In the genomic region with DNA sequence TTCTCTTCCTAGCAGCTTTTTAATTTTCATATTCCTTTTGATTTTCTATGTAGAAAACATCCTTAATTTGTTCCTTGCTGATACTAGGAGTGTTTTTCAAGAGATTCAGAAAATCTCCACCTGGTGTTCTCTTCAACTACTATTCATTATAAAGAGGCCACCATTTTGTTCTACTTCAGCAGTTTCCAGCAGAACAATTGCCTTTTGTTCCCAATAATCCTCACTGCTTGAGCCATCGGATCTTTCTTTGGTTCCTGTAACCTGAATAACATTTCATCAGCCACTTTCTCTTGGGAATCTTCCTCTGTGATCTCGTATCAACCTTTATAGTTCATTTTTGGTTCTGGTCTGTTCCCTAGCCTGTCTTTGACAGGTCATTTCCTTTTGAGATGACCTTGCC, we compare ENCODE assay signal across 32 cellular contexts. TPM values are rescaled to one million over a fixed set of nuclear protein-coding genes. Genes with fewer than 3 reads are reported as not detected.
"Had no signal": no experiment of that assay in that cellular context is flagged by ENCODE, and none has a peak within 500 bp of the region (broad histone marks: within the 10 kb centered on the region; RNA-seq: fewer than 3 reads in every experiment).

No MANE protein-coding gene starts in this region.

- H3K36me3 ChIP-seq: MG63 had no signal

- H3K9me3 Mint-ChIP-seq: activated CD4-positive, alpha-beta memory T cell treated with anti-CD3 and anti-CD28 coated beads, Interleukin-2, amount 10 ng/mL, durations not matched to agents 7 days and 5 days; activated naive CD4-positive, alpha-beta T cell treated with anti-CD3 and anti-CD28 coated beads, Interleukin-2, amount 10 ng/mL, durations not matched to agents 7 days and 5 days; activated naive CD8-positive, alpha-beta T cell treated with anti-CD3 and anti-CD28 coated beads for 36 hours; T-cell had no signal

- H3K27ac Mint-ChIP-seq: activated CD4-positive, alpha-beta memory T cell treated with anti-CD3 and anti-CD28 coated beads, Interleukin-2, amount 10 ng/mL, durations not matched to agents 7 days and 5 days; activated CD4-positive, alpha-beta T cell treated with anti-CD3 and anti-CD28 coated beads for 36 hours; activated naive CD4-positive, alpha-beta T cell treated with anti-CD3 and anti-CD28 coated beads, Interleukin-2, amount 10 ng/mL, durations not matched to agents 7 days and 5 days; activated naive CD8-positive, alpha-beta T cell treated with anti-CD3 and anti-CD28 coated beads for 36 hours; activated T-cell treated with anti-CD3 and anti-CD28 coated beads, Interleukin-2, amount 50 U/mL, for 72 hours; activated T-helper 2 cell treated with anti-CD3 and anti-CD28 coated beads, Interferon-gamma antibody, Interleukin-2, Interleukin-4, amounts not matched to agents 10 μg/mL and 5 μg/mL and 100 μg/mL, durations not matched to agents 14 hours and 24 hours and 36 hours; T-cell had no signal

- H3K4me3 ChIP-seq: MG63, SK-N-MC had no signal

- H3K9me3 ChIP-seq: MG63 had no signal

- H3K4me1 Mint-ChIP-seq: activated CD4-positive, alpha-beta T cell treated with anti-CD3 and anti-CD28 coated beads for 36 hours; activated naive CD8-positive, alpha-beta T cell treated with anti-CD3 and anti-CD28 coated beads for 36 hours; T-cell had no signal

- H3K36me3 Mint-ChIP-seq: activated naive CD4-positive, alpha-beta T cell treated with anti-CD3 and anti-CD28 coated beads, Interleukin-2, amount 10 ng/mL, durations not matched to agents 7 days and 5 days; activated naive CD8-positive, alpha-beta T cell treated with anti-CD3 and anti-CD28 coated beads for 36 hours; T-cell had no signal

- H3K27me3 ChIP-seq: MG63 had no signal

- ATAC-seq: activated CD4-positive, alpha-beta T cell treated with anti-CD3 and anti-CD28 coated beads for 36 hours; activated T-cell treated with anti-CD3 and anti-CD28 coated beads, Interleukin-2, amount 50 U/mL, for 72 hours; Panc1; Right ventricle myocardium inferior; T-cell had no signal

- H3K27me3 Mint-ChIP-seq: activated naive CD4-positive, alpha-beta T cell treated with anti-CD3 and anti-CD28 coated beads, Interleukin-2, amount 10 ng/mL, durations not matched to agents 7 days and 5 days had no signal

- H3K4me3 Mint-ChIP-seq: activated CD4-positive, alpha-beta memory T cell treated with anti-CD3 and anti-CD28 coated beads, Interleukin-2, amount 10 ng/mL, durations not matched to agents 7 days and 5 days; activated CD4-positive, alpha-beta T cell treated with anti-CD3 and anti-CD28 coated beads for 36 hours; activated naive CD4-positive, alpha-beta T cell treated with anti-CD3 and anti-CD28 coated beads, Interleukin-2, amount 10 ng/mL, durations not matched to agents 7 days and 5 days; activated naive CD8-positive, alpha-beta T cell treated with anti-CD3 and anti-CD28 coated beads for 36 hours; activated T-cell treated with anti-CD3 and anti-CD28 coated beads, Interleukin-2, amount 50 U/mL, for 72 hours; T-cell had no signal

- H3K27ac ChIP-seq: SK-N-MC, VCaP had no signal

- DNase-seq: activated CD4-positive, alpha-beta memory T cell treated with anti-CD3 and anti-CD28 coated beads, Interleukin-2, amount 10 ng/mL, durations not matched to agents 7 days and 5 days; activated CD4-positive, alpha-beta T cell treated with anti-CD3 and anti-CD28 coated beads for 36 hours; activated CD4-positive, alpha-beta T cell treated with anti-CD3 and anti-CD28 coated beads, Interleukin-2, amount 50 U/mL, for 1 hour; activated gamma-delta T cell treated with Interleukin-2 at 50 U/mL for 16 hours; activated naive CD4-positive, alpha-beta T cell treated with anti-CD3 and anti-CD28 coated beads, Interleukin-2, amount 10 ng/mL, durations not matched to agents 7 days and 5 days; activated naive CD8-positive, alpha-beta T cell treated with anti-CD3 and anti-CD28 coated beads for 36 hours; activated T-cell treated with anti-CD3 and anti-CD28 coated beads, Interleukin-2, amount 50 U/mL, for 72 hours; anterior cingulate cortex; cerebellar nuclear complex; MG63; MV-4-11; NCI-H1092 treated with DMSO at 0.1 percent for 48 hours; NCI-H1436; NCI-H1694 treated with DMSO at 0.1 percent for 48 hours; NCI-H2081; NCI-H2171; NCI-H2227 treated with DMSO at 0.1 percent for 48 hours; NCI-H446 treated with DMSO at 0.1 percent for 48 hours; NCI-H526 treated with DMSO at 0.1 percent for 48 hours; NCI-H82; OCI-M1; RPMI8226; T-cell; T-helper 2 cell had no signal

RNA-seq across cellular contexts. Expression of a gene that starts 1.8 kb away (rescaled TPM):
- total RNA-seq: activated CD4-positive, alpha-beta memory T cell treated with anti-CD3 and anti-CD28 coated beads, Interleukin-2, amount 10 ng/mL, durations not matched to agents 7 days and 5 days; activated CD4-positive, alpha-beta T cell treated with anti-CD3 and anti-CD28 coated beads for 36 hours; activated CD8-positive, alpha-beta memory T cell treated with anti-CD3 and anti-CD28 coated beads for 36 hours; activated naive CD8-positive, alpha-beta T cell treated with anti-CD3 and anti-CD28 coated beads for 36 hours; activated T-cell treated with anti-CD3 and anti-CD28 coated beads, Interleukin-2, amount 50 U/mL, for 72 hours; activated T-helper 2 cell treated with anti-CD3 and anti-CD28 coated beads, Interferon-gamma antibody, Interleukin-2, Interleukin-4, amounts not matched to agents 10 μg/mL and 5 μg/mL and 100 μg/mL, durations not matched to agents 14 hours and 24 hours and 36 hours; cardiac septum; Right ventricle myocardium inferior; T-cell had no signal
- polyA plus RNA-seq: adipose tissue had no signal

RNA-seq across cellular contexts. Expression of a gene that starts 19.2 kb away (rescaled TPM):
- total RNA-seq: activated CD4-positive, alpha-beta memory T cell treated with anti-CD3 and anti-CD28 coated beads, Interleukin-2, amount 10 ng/mL, durations not matched to agents 7 days and 5 days; activated CD4-positive, alpha-beta T cell treated with anti-CD3 and anti-CD28 coated beads for 36 hours; activated CD8-positive, alpha-beta memory T cell treated with anti-CD3 and anti-CD28 coated beads for 36 hours; activated naive CD8-positive, alpha-beta T cell treated with anti-CD3 and anti-CD28 coated beads for 36 hours; activated T-cell treated with anti-CD3 and anti-CD28 coated beads, Interleukin-2, amount 50 U/mL, for 72 hours; cardiac septum; Right ventricle myocardium inferior; T-cell had no signal
- polyA plus RNA-seq: adipose tissue had no signal

RNA-seq across cellular contexts. Expression of a gene that starts 32.8 kb away (rescaled TPM):
- total RNA-seq: activated CD4-positive, alpha-beta memory T cell treated with anti-CD3 and anti-CD28 coated beads, Interleukin-2, amount 10 ng/mL, durations not matched to agents 7 days and 5 days; activated CD4-positive, alpha-beta T cell treated with anti-CD3 and anti-CD28 coated beads for 36 hours; activated CD8-positive, alpha-beta memory T cell treated with anti-CD3 and anti-CD28 coated beads for 36 hours; activated naive CD8-positive, alpha-beta T cell treated with anti-CD3 and anti-CD28 coated beads for 36 hours; activated T-cell treated with anti-CD3 and anti-CD28 coated beads, Interleukin-2, amount 50 U/mL, for 72 hours; activated T-helper 2 cell treated with anti-CD3 and anti-CD28 coated beads, Interferon-gamma antibody, Interleukin-2, Interleukin-4, amounts not matched to agents 10 μg/mL and 5 μg/mL and 100 μg/mL, durations not matched to agents 14 hours and 24 hours and 36 hours; cardiac septum; Right ventricle myocardium inferior; T-cell had no signal
- polyA plus RNA-seq: adipose tissue had no signal

RNA-seq across cellular contexts. Expression of a gene that starts 44.2 kb away (rescaled TPM):
- total RNA-seq: activated CD4-positive, alpha-beta memory T cell treated with anti-CD3 and anti-CD28 coated beads, Interleukin-2, amount 10 ng/mL, durations not matched to agents 7 days and 5 days; cardiac septum; Right ventricle myocardium inferior had no signal
- polyA plus RNA-seq: adipose tissue had no signal

RNA-seq across cellular contexts. Expression of a gene that starts 48.6 kb away (rescaled TPM):
- total RNA-seq: activated CD4-positive, alpha-beta memory T cell treated with anti-CD3 and anti-CD28 coated beads, Interleukin-2, amount 10 ng/mL, durations not matched to agents 7 days and 5 days; activated CD8-positive, alpha-beta memory T cell treated with anti-CD3 and anti-CD28 coated beads for 36 hours; activated naive CD8-positive, alpha-beta T cell treated with anti-CD3 and anti-CD28 coated beads for 36 hours; cardiac septum; Right ventricle myocardium inferior; T-cell had no signal
- polyA plus RNA-seq: adipose tissue had no signal
